In the genomic region with DNA sequence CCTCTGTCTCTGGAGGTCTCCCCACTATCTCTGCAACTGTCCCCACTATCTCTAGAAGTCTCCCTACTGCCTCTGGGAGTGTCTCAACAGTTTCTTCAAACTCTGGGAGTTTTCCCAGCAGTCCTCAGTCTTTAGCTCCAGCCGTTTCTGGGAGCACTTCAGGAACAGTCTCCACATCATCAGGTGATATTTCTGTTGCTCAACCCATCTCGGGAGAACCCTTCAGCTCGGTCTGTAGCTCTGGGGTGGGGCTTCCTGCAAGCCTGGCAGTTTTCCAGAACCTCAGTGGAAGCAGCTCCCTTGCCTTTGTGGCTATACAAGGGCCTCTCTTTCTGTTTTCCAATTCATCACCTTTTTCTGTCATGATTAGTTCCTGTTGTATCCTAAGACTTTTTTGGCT, we compare ENCODE assay signal across 21 cellular contexts. TPM values are rescaled to one million over a fixed set of nuclear protein-coding genes. Genes with fewer than 3 reads are reported as not detected.
DNase-seq lines count a peak whose midpoint lies in the region; ATAC-seq, FAIRE-seq and TF ChIP-seq lines count a peak whose summit lies in the region.
"Had no signal": no experiment of that assay in that cellular context is flagged by ENCODE, and none has a peak within 500 bp of the region (broad histone marks: within the 10 kb centered on the region; RNA-seq: fewer than 3 reads in every experiment).

No MANE protein-coding gene starts in this region.

- H3K4me1 ChIP-seq in adipocyte (ENCODE audit: control insufficient read depth, insufficient read depth, low read length), result no peaks in the 10 kb centered on the region
- H3K4me1 ChIP-seq in keratinocyte (ENCODE audit: control insufficient read depth, extremely low read depth, insufficient read depth, low read length), result peaks cover 9% of the 10 kb centered on the region
- peaks cover 11% of the 10 kb centered on the region for H3K4me1 ChIP-seq in upper lobe of right lung
- H3K4me1 ChIP-seq in adrenal gland (replicated peaks in 1 of 2), result no peaks in the 10 kb centered on the region
- H3K4me1 ChIP-seq: suprapubic skin had no signal

- no peaks in the 10 kb centered on the region for H3K36me3 Mint-ChIP-seq in activated naive CD4-positive, alpha-beta T cell treated with anti-CD3 and anti-CD28 coated beads, Interleukin-2, amount 50 U/mL, for 24 hours
- H3K36me3 Mint-ChIP-seq: activated naive CD8-positive, alpha-beta T cell had no signal

- H3K4me3 ChIP-seq in adipocyte (ENCODE audit: low read length) (no peak overlapping the region), keratinocyte (ENCODE audit: control insufficient read depth in 2 of 3, extremely low read depth in 1 of 3, insufficient read depth in 2 of 3, low read depth in 1 of 3, low read length in 3 of 3) (no peak overlapping the region), upper lobe of right lung (peak overlapping the region; percentile 34), adrenal gland (no peak overlapping the region)
- H3K4me3 ChIP-seq: suprapubic skin had no signal

- H3K9me1 ChIP-seq in keratinocyte (ENCODE audit: control insufficient read depth, extremely low read depth, insufficient read depth, low read length), result no peaks in the 10 kb centered on the region

- TF ChIP-seq CTCF in keratinocyte (optimal IDR thresholded peaks at IDR 0.05 in 1 of 3, IDR thresholded peaks at IDR 0.05 in 1 of 3, conservative IDR thresholded peaks at IDR 0.05 in 1 of 3; ENCODE audit: extremely low read depth in 1 of 3, insufficient read depth in 2 of 3, low read length in 3 of 3), result no peak
- no peak for TF ChIP-seq CTCF in upper lobe of right lung (IDR thresholded peaks at IDR 0.05)
- TF ChIP-seq CTCF in adrenal gland (IDR thresholded peaks at IDR 0.05), result no peak

- no peak overlapping the region for H2AFZ ChIP-seq in keratinocyte (ENCODE audit: control insufficient read depth, low read length)

- H3K9ac ChIP-seq in adipocyte (ENCODE audit: low read length) (no peak overlapping the region), keratinocyte (ENCODE audit: control insufficient read depth, extremely low read depth, insufficient read depth, low read length) (no peak overlapping the region)
- H3K9ac ChIP-seq: SK-N-SH had no signal

- H3K79me2 ChIP-seq in keratinocyte (ENCODE audit: control insufficient read depth, insufficient read depth, low read length), result no peaks in the 10 kb centered on the region

- H4K20me1 ChIP-seq in keratinocyte (ENCODE audit: control insufficient read depth, extremely low read depth, insufficient read depth, low read length), result no peaks in the 10 kb centered on the region

- TF ChIP-seq POLR2A in adrenal gland (IDR thresholded peaks at IDR 0.05), result no peak

- H3K9me3 ChIP-seq in adipocyte (ENCODE audit: control insufficient read depth, low read length), result no peaks in the 10 kb centered on the region
- H3K9me3 ChIP-seq in keratinocyte (ENCODE audit: control insufficient read depth, low read depth, low read length), result no peaks in the 10 kb centered on the region
- no peaks in the 10 kb centered on the region for H3K9me3 ChIP-seq in upper lobe of right lung
- H3K9me3 ChIP-seq in adrenal gland (replicated peaks in 1 of 3), result no peaks in the 10 kb centered on the region
- H3K9me3 ChIP-seq: SK-N-SH, suprapubic skin had no signal

- no peak overlapping the region for H3K27ac ChIP-seq in keratinocyte (ENCODE audit: control insufficient read depth, insufficient read depth, low read length)
- peak overlapping the region; percentile 52 for H3K27ac ChIP-seq in upper lobe of right lung
- no peak overlapping the region for H3K27ac ChIP-seq in adrenal gland
- H3K27ac ChIP-seq: brain microvascular endothelial cell, suprapubic skin had no signal

- peaks cover 7% of the 10 kb centered on the region for H3K4me1 Mint-ChIP-seq in activated naive CD4-positive, alpha-beta T cell treated with anti-CD3 and anti-CD28 coated beads, Interleukin-2, amount 50 U/mL, for 24 hours

- no peak for DNase-seq in activated naive CD4-positive, alpha-beta T cell treated with Interleukin-2 at 50 U/mL for 16 hours
- DNase-seq in adipocyte (ENCODE audit: low read depth) (peak; percentile 14), keratinocyte (ENCODE audit: low read depth, low spot score) (no peak), upper lobe of right lung (no peak), adrenal gland (no peak)
- no peak for DNase-seq in activated CD4-positive, alpha-beta T cell treated with anti-CD3 and anti-CD28 coated beads, Interleukin-2, amount 50 U/mL, for 4 hours
- DNase-seq: ACHN, brain microvascular endothelial cell, C1 segment of cervical spinal cord, DMS79, KBM-7, NCI-H2081, NCI-H82, nucleus accumbens, SK-N-SH had no signal

- FAIRE-seq in keratinocyte (lab: Jason Lieb, UNC), result peak; percentile 13

- dilution Hi-C loops in keratinocyte (cut with MboI; ENCODE audit: extremely low pct_ligation_motif_present, low sequenced_read_pairs), result loop anchor here (25.0 kb wide), 1 partner anchor 127 kb away; no protein-coding TSS in a partner anchor

- intact Hi-C loops in upper lobe of right lung (cut with DNase I), result no loop called here
- intact Hi-C loops in adrenal gland (cut with DNase I), result no loop called here

- 32 to 50% (median 43%) methylated on average over 3 of the region's 3 CpGs for WGBS in adrenal gland, 4 donors

- H3K27me3 ChIP-seq in adipocyte (replicated peaks; ENCODE audit: control insufficient read depth, insufficient read depth, low read length) (peaks cover 35% of the 10 kb centered on the region), keratinocyte (ENCODE audit: control insufficient read depth, extremely low read depth, insufficient read depth, low read length) (no peaks in the 10 kb centered on the region), upper lobe of right lung (no peaks in the 10 kb centered on the region), adrenal gland (no peaks in the 10 kb centered on the region)
- H3K27me3 ChIP-seq: suprapubic skin had no signal

- ATAC-seq in upper lobe of right lung, result peak; percentile 37
- ATAC-seq in GM18519 (IDR thresholded peaks at IDR 0.05; ENCODE audit: low FRiP score, unreplicated experiment), result no peak
- ATAC-seq: left lobe of liver had no signal

- H3K4me3 Mint-ChIP-seq in activated naive CD4-positive, alpha-beta T cell treated with anti-CD3 and anti-CD28 coated beads, Interleukin-2, amount 50 U/mL, for 24 hours, result no peak overlapping the region
- H3K4me3 Mint-ChIP-seq: activated naive CD8-positive, alpha-beta T cell had no signal

- H3K27me3 Mint-ChIP-seq in activated naive CD4-positive, alpha-beta T cell treated with anti-CD3 and anti-CD28 coated beads, Interleukin-2, amount 50 U/mL, for 24 hours, result peaks cover 9% of the 10 kb centered on the region

- H3K9me3 Mint-ChIP-seq in activated naive CD4-positive, alpha-beta T cell treated with anti-CD3 and anti-CD28 coated beads, Interleukin-2, amount 50 U/mL, for 24 hours, result no peaks in the 10 kb centered on the region

- H3K36me3 ChIP-seq in adipocyte (ENCODE audit: control insufficient read depth, insufficient read depth, low read length, severe bottlenecking) (no peaks in the 10 kb centered on the region), keratinocyte (ENCODE audit: control insufficient read depth in 2 of 2, extremely low read depth in 1 of 2, insufficient read depth in 2 of 2, low read length in 2 of 2) (no peaks in the 10 kb centered on the region), upper lobe of right lung (no peaks in the 10 kb centered on the region), adrenal gland (replicated peaks in 1 of 2) (no peaks in the 10 kb centered on the region)
- H3K36me3 ChIP-seq: brain microvascular endothelial cell, suprapubic skin had no signal

- H3K27ac Mint-ChIP-seq in activated naive CD4-positive, alpha-beta T cell treated with anti-CD3 and anti-CD28 coated beads, Interleukin-2, amount 50 U/mL, for 24 hours, result peak overlapping the region; percentile 18
- H3K27ac Mint-ChIP-seq: activated naive CD8-positive, alpha-beta T cell had no signal

- H3K4me2 ChIP-seq in keratinocyte (ENCODE audit: control insufficient read depth, extremely low read depth, insufficient read depth, low read depth, low read length), result no peak overlapping the region
- H3K4me2 ChIP-seq: SK-N-SH had no signal

RNA-seq across cellular contexts. Expression of gene SFTA2, which starts 3.0 kb away (rescaled TPM):
- polyA plus RNA-seq in keratinocyte (not detected in 3 replicates), adrenal gland (under 1 TPM in 2 of 3 donors, not detected in 1; 0.20 to 0.24 TPM)
- polyA plus RNA-seq in keratinocyte (2011; ENCODE audit: low read depth), result not detected
- polyA plus RNA-seq in keratinocyte (2011; cell fraction: cytosol; rRNA removed), result not detected in 2 replicates
- polyA plus RNA-seq in keratinocyte (2011; cell fraction: nucleus; rRNA removed), result not detected in 2 replicates
- polyA plus RNA-seq in keratinocyte (2012; ENCODE audit: low replicate concordance), result 0.54 TPM in 1 of 2 replicates, not detected in the other
- 0.43 TPM in 1 of 3 replicates, not detected in the others for polyA minus RNA-seq in keratinocyte
- polyA minus RNA-seq in keratinocyte (2011; cell fraction: cytosol; rRNA and poly(A)+ RNA removed), result not detected
- polyA minus RNA-seq in keratinocyte (2011; cell fraction: nucleus; rRNA and poly(A)+ RNA removed), result not detected in 2 replicates
- total RNA-seq in upper lobe of right lung (369 TPM), adrenal gland (1 to 10 TPM in 1 of 8 donors, under 1 TPM in 1, not detected in 6; 0.38 to 1.5 TPM)
- total RNA-seq: dermis microvascular lymphatic vessel endothelial cell, left lobe of liver, suprapubic skin had no signal
- polyA plus RNA-seq: SK-N-SH had no signal

RNA-seq across cellular contexts. Expression of gene MUCL3, which starts 5.8 kb away (rescaled TPM):
- polyA plus RNA-seq in keratinocyte, result 0.05 TPM in 1 of 3 replicates, not detected in the others
- polyA plus RNA-seq in keratinocyte (2011; ENCODE audit: low read depth), result 0.71 TPM
- 0.03 and 0.04 TPM in 2 replicates for polyA plus RNA-seq in keratinocyte (2011; cell fraction: cytosol; rRNA removed)
- 0.06 and 0.11 TPM in 2 replicates for polyA plus RNA-seq in keratinocyte (2011; cell fraction: nucleus; rRNA removed)
- polyA plus RNA-seq in keratinocyte (2012; ENCODE audit: low replicate concordance), result 0.58 TPM in 1 of 2 replicates, not detected in the other
- polyA minus RNA-seq in keratinocyte, result not detected in 3 replicates
- polyA minus RNA-seq in keratinocyte (2011; cell fraction: cytosol; rRNA and poly(A)+ RNA removed), result not detected
- not detected in 2 replicates for polyA minus RNA-seq in keratinocyte (2011; cell fraction: nucleus; rRNA and poly(A)+ RNA removed)
- total RNA-seq in upper lobe of right lung, result 4.6 TPM
- not detected for total RNA-seq in adrenal gland
- under 1 TPM in 2 of 3 donors, not detected in 1; under 0.01 to 0.02 TPM for polyA plus RNA-seq in adrenal gland
- total RNA-seq: dermis microvascular lymphatic vessel endothelial cell, left lobe of liver, suprapubic skin had no signal
- polyA plus RNA-seq: SK-N-SH had no signal

RNA-seq across cellular contexts. Expression of gene VARS2, which starts 21.0 kb away (rescaled TPM):
- polyA plus RNA-seq in keratinocyte (12.8 to 14.3 TPM (median 13.8 TPM) in 3 replicates), adrenal gland (10 to 100 TPM; 21.2 to 89.6 (median 55.4) TPM)
- 5.3 TPM for polyA plus RNA-seq in keratinocyte (2011; ENCODE audit: low read depth)
- polyA plus RNA-seq in keratinocyte (2011; cell fraction: cytosol; rRNA removed), result 5.0 and 7.4 TPM in 2 replicates
- 32.6 and 37.0 TPM in 2 replicates for polyA plus RNA-seq in keratinocyte (2011; cell fraction: nucleus; rRNA removed)
- polyA plus RNA-seq in keratinocyte (2012; ENCODE audit: low replicate concordance), result 15.4 and 19.5 TPM in 2 replicates
- 17.2 to 22.0 TPM (median 20.2 TPM) in 3 replicates for polyA minus RNA-seq in keratinocyte
- 17.5 TPM for polyA minus RNA-seq in keratinocyte (2011; cell fraction: cytosol; rRNA and poly(A)+ RNA removed)
- polyA minus RNA-seq in keratinocyte (2011; cell fraction: nucleus; rRNA and poly(A)+ RNA removed), result 18.7 and 24.1 TPM in 2 replicates
- total RNA-seq in upper lobe of right lung (28.7 TPM), adrenal gland (10 to 100 TPM; 17.1 to 51.6 (median 31.7) TPM)

RNA-seq across cellular contexts. Expression of gene GTF2H4, which starts 27.0 kb away (rescaled TPM):
- polyA plus RNA-seq in keratinocyte (34.2 to 44.0 TPM (median 38.7 TPM) in 3 replicates), adrenal gland (10 to 100 TPM; 30.8 to 71.9 (median 57.8) TPM)
- polyA plus RNA-seq in keratinocyte (2011; ENCODE audit: low read depth), result 7.2 TPM
- 24.4 and 25.0 TPM in 2 replicates for polyA plus RNA-seq in keratinocyte (2011; cell fraction: cytosol; rRNA removed)
- 68.9 and 72.9 TPM in 2 replicates for polyA plus RNA-seq in keratinocyte (2011; cell fraction: nucleus; rRNA removed)
- polyA plus RNA-seq in keratinocyte (2012; ENCODE audit: low replicate concordance), result 21.9 and 32.3 TPM in 2 replicates
- 18.1 to 28.5 TPM (median 19.3 TPM) in 3 replicates for polyA minus RNA-seq in keratinocyte
- polyA minus RNA-seq in keratinocyte (2011; cell fraction: cytosol; rRNA and poly(A)+ RNA removed), result 21.5 TPM
- 22.3 and 29.5 TPM in 2 replicates for polyA minus RNA-seq in keratinocyte (2011; cell fraction: nucleus; rRNA and poly(A)+ RNA removed)
- total RNA-seq in upper lobe of right lung (44.6 TPM), adrenal gland (10 to 100 TPM in 6 of 8 donors, 1 to 10 TPM in 2; 3.7 to 48.6 (median 21.8) TPM)

RNA-seq across cellular contexts. Expression of gene MUC21, which starts 48.5 kb away (rescaled TPM):
- not detected in 3 replicates for polyA plus RNA-seq in keratinocyte
- not detected for polyA plus RNA-seq in keratinocyte (2011; ENCODE audit: low read depth)
- not detected in 2 replicates for polyA plus RNA-seq in keratinocyte (2011; cell fraction: cytosol; rRNA removed)
- not detected in 2 replicates for polyA plus RNA-seq in keratinocyte (2011; cell fraction: nucleus; rRNA removed)
- polyA plus RNA-seq in keratinocyte (2012; ENCODE audit: low replicate concordance), result not detected in 2 replicates
- not detected in 3 replicates for polyA minus RNA-seq in keratinocyte
- polyA minus RNA-seq in keratinocyte (2011; cell fraction: cytosol; rRNA and poly(A)+ RNA removed), result not detected
- polyA minus RNA-seq in keratinocyte (2011; cell fraction: nucleus; rRNA and poly(A)+ RNA removed), result not detected in 2 replicates
- 1.1 TPM for total RNA-seq in upper lobe of right lung
- not detected for total RNA-seq in adrenal gland
- polyA plus RNA-seq in adrenal gland, result under 1 TPM in 2 of 3 donors, not detected in 1; 0.16 to 0.34 TPM
- total RNA-seq: dermis microvascular lymphatic vessel endothelial cell, left lobe of liver had no signal
- polyA plus RNA-seq: SK-N-SH had no signal

Comparison
In these comparisons a context has a peak if more than half of its experiments do, and no peak if none do; other contexts are left out.
1. RNA of gene SFTA2, which starts 3.0 kb away (total RNA-seq): 369 TPM in upper lobe of right lung (single experiment); 0.38 to 1.5 TPM in adrenal gland; every median in the first group is over 100 times any median in the second.